Comparison of ENCODE assay signal across 15 cellular contexts in the genomic region with DNA sequence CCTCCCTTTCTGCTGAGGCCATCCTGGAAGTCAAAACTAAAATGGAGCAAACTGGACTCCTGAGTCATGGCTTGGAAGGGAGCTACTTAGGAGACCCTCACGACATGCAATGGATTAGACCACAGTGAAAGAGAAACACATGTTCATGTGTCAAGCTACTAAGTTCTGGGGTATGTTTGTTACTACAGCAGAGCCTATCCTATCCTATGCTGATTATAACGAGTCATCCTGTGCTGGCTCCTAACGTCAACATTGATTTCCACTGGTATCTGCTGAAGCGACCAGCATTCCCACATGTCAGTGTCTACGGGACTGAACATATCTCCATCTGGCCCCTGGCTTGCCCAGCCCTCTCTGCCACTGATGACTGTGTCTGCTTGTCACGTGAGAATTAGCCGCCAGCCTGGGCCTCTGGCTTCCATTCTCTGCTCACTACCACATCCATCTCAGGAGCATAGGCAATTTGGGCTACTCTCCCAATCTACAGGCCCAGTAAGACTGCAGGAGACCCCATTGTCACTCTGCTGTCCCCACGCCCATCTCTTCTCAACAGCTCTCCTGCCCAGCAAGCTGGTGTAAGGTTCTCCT.
DNase-seq lines count a peak whose midpoint lies in the region; TF ChIP-seq lines count a peak whose summit lies in the region.
"Had no signal": no experiment of that assay in that cellular context is flagged by ENCODE, and none has a peak within 500 bp of the region (broad histone marks: within the 10 kb centered on the region; RNA-seq: fewer than 3 reads in every experiment).

No MANE protein-coding gene starts in this region.

- no peaks in the 10 kb centered on the region for H3K79me2 ChIP-seq in trophoblast cell (ENCODE audit: control insufficient read depth, insufficient read depth, low read length, poor library complexity)

- no peak overlapping the region for H3K9ac ChIP-seq in trophoblast cell (ENCODE audit: low read length)

- no peak overlapping the region for H3K4me3 Mint-ChIP-seq in activated naive CD4-positive, alpha-beta T cell treated with anti-CD3 and anti-CD28 coated beads, Interleukin-2, amount 50 U/mL, for 24 hours
- no peak overlapping the region for H3K4me3 Mint-ChIP-seq in chondrocyte (ENCODE audit: unreplicated experiment)
- no peak overlapping the region for H3K4me3 Mint-ChIP-seq in type B pancreatic cell

- H4K12ac ChIP-seq in trophoblast cell (ENCODE audit: low read depth, low read length): no peak overlapping the region

- no peak overlapping the region for H4K91ac ChIP-seq in trophoblast cell (ENCODE audit: low read depth, low read length)

- no CpG with 5 or more reads among the region's 8 CpGs for WGBS in trophoblast cell (ENCODE audit: extremely low coverage, insufficient coverage, insufficient read length)

- H3K23ac ChIP-seq in trophoblast cell (ENCODE audit: low read length): no peak overlapping the region

- H3K27me3 Mint-ChIP-seq in activated naive CD4-positive, alpha-beta T cell treated with anti-CD3 and anti-CD28 coated beads, Interleukin-2, amount 50 U/mL, for 24 hours: no peaks in the 10 kb centered on the region
- H3K27me3 Mint-ChIP-seq in chondrocyte (ENCODE audit: low read depth) (no peaks in the 10 kb centered on the region), type B pancreatic cell (no peaks in the 10 kb centered on the region)

- peaks cover 43% of the 10 kb centered on the region for H3K4me1 Mint-ChIP-seq in activated naive CD4-positive, alpha-beta T cell treated with anti-CD3 and anti-CD28 coated beads, Interleukin-2, amount 50 U/mL, for 24 hours
- H3K4me1 Mint-ChIP-seq in chondrocyte (ENCODE audit: low read depth) (peaks cover 59% of the 10 kb centered on the region), type B pancreatic cell (ENCODE audit: unreplicated experiment) (peaks cover 6% of the 10 kb centered on the region)

- no peaks in the 10 kb centered on the region for H3K9me3 Mint-ChIP-seq in activated naive CD4-positive, alpha-beta T cell treated with anti-CD3 and anti-CD28 coated beads, Interleukin-2, amount 50 U/mL, for 24 hours
- H3K9me3 Mint-ChIP-seq in chondrocyte (ENCODE audit: low read depth) (peaks cover 9% of the 10 kb centered on the region), type B pancreatic cell (peaks cover 5% of the 10 kb centered on the region)

- no peak overlapping the region for H2AFZ ChIP-seq in trophoblast cell (ENCODE audit: insufficient read depth, low read length, poor library complexity)

- H3K9me3 ChIP-seq in trophoblast cell (ENCODE audit: insufficient read depth, low read depth, low read length): peaks cover 1% of the 10 kb centered on the region

- peak overlapping the region; percentile 27 for H3K27ac Mint-ChIP-seq in activated naive CD4-positive, alpha-beta T cell treated with anti-CD3 and anti-CD28 coated beads, Interleukin-2, amount 50 U/mL, for 24 hours
- H3K27ac Mint-ChIP-seq in chondrocyte (ENCODE audit: unreplicated experiment) (peak overlapping the region; percentile 18), type B pancreatic cell (no peak overlapping the region)

- no peak overlapping the region for H3K14ac ChIP-seq in trophoblast cell (ENCODE audit: low read length)

- no peak overlapping the region for H2AK5ac ChIP-seq in trophoblast cell (ENCODE audit: low read length)

- no peaks in the 10 kb centered on the region for H3K27me3 ChIP-seq in trophoblast cell (ENCODE audit: insufficient read depth, low read length)

- H3K4me1 ChIP-seq in trophoblast cell (ENCODE audit: control insufficient read depth in 1 of 2, insufficient read depth in 2 of 2, low read length in 2 of 2): no peaks in the 10 kb centered on the region

- H3K36me3 ChIP-seq in trophoblast cell (ENCODE audit: control insufficient read depth in 1 of 2, insufficient read depth in 2 of 2, low read length in 2 of 2): no peaks in the 10 kb centered on the region

- no peak overlapping the region for H3K4ac ChIP-seq in trophoblast cell (ENCODE audit: low read depth, low read length)

- H3K18ac ChIP-seq in trophoblast cell (ENCODE audit: low read length): no peak overlapping the region

- no peak overlapping the region for H2BK120ac ChIP-seq in trophoblast cell (ENCODE audit: insufficient read depth, low read length, poor library complexity)

- no peaks in the 10 kb centered on the region for H3K79me1 ChIP-seq in trophoblast cell (ENCODE audit: low read length)

- TF ChIP-seq CTCF in chondrocyte (IDR thresholded peaks at IDR 0.05): no peak
- TF ChIP-seq CTCF in type B pancreatic cell (conservative IDR thresholded peaks at IDR 0.05): no peak

- no peak overlapping the region for H4K8ac ChIP-seq in trophoblast cell (ENCODE audit: low read depth, low read length)

- DNase-seq in activated naive CD4-positive, alpha-beta T cell treated with Interleukin-2 at 50 U/mL for 16 hours: no peak
- peak; percentile 5 for DNase-seq in HCEC 1CT
- DNase-seq in chondrocyte (ENCODE audit: low spot score): peak; percentile 47
- DNase-seq in trophoblast cell: peak; percentile 27 to 49
- DNase-seq in NCI-H1092 (lab: John Stamatoyannopoulos, UW): no peak
- DNase-seq in cerebellum (ENCODE audit: low spot score): no peak
- no peak for DNase-seq in type B pancreatic cell (ENCODE audit: extremely low spot score, unreplicated experiment)
- DNase-seq: DMS79, KG1, NCI-H1436, NCI-H2029, SHP77 had no signal

- H2BK5ac ChIP-seq in trophoblast cell (ENCODE audit: low read depth, low read length, poor library complexity): no peak overlapping the region

- H2BK12ac ChIP-seq in trophoblast cell (ENCODE audit: low read length): no peak overlapping the region

- H3K36me3 Mint-ChIP-seq in activated naive CD4-positive, alpha-beta T cell treated with anti-CD3 and anti-CD28 coated beads, Interleukin-2, amount 50 U/mL, for 24 hours: no peaks in the 10 kb centered on the region
- H3K36me3 Mint-ChIP-seq in chondrocyte (ENCODE audit: low read depth) (no peaks in the 10 kb centered on the region), type B pancreatic cell (no peaks in the 10 kb centered on the region)

- no peak overlapping the region for H3K27ac ChIP-seq in trophoblast cell (ENCODE audit: low read depth, low read length)
- H3K27ac ChIP-seq: C4-2B, SK-N-MC had no signal

- H3K4me3 ChIP-seq in trophoblast cell (ENCODE audit: low read depth, low read length): no peak overlapping the region
- H3K4me3 ChIP-seq: SK-N-MC had no signal

- no peak overlapping the region for H3K4me2 ChIP-seq in trophoblast cell (ENCODE audit: low read length)

Comparison
In these comparisons a context has a peak if more than half of its experiments do, and no peak if none do; other contexts are left out.
1. DNase-seq: peak in HCEC 1CT (single experiment), chondrocyte (single experiment) and trophoblast cell (2 of 2); none in activated naive CD4-positive, alpha-beta T cell treated with Interleukin-2 at 50 U/mL for 16 hours (single experiment), NCI-H1092 (single experiment), cerebellum (single experiment) and type B pancreatic cell (single experiment).